ENCODE assay signal across 20 cellular contexts in genomic region chr3:158839966-158840365, GRCh38. TPM values are rescaled to one million over a fixed set of nuclear protein-coding genes. Genes with fewer than 3 reads are reported as not detected.
DNase-seq lines count a peak whose midpoint lies in the region; ATAC-seq, FAIRE-seq and TF ChIP-seq lines count a peak whose summit lies in the region.
"Had no signal": no experiment of that assay in that cellular context is flagged by ENCODE, and none has a peak within 500 bp of the region (broad histone marks: within the 10 kb centered on the region; RNA-seq: fewer than 3 reads in every experiment).

No MANE protein-coding gene starts in this region.

- CTCF ChIA-PET in activated CD4-positive, alpha-beta T cell treated with anti-CD3 and anti-CD28 coated beads, Interleukin-2, amount 10 ng/mL, durations not matched to agents 7 days and 5 days (lab: Charles Lee), result interaction anchor here (0.9 to 1.8 kb wide), 2 partner anchors 196 to 420 kb away, joined by 3 to 5 read pairs; partner anchors contain the start of gene GFM1

- H4K8ac ChIP-seq in mesenchymal stem cell (ENCODE audit: low read length), result no peak overlapping the region

- H2AFZ ChIP-seq in mesenchymal stem cell (ENCODE audit: low read depth, low read length), result no peak overlapping the region
- H2AFZ ChIP-seq: GM23338 had no signal

- no peaks in the 10 kb centered on the region for H3K79me1 ChIP-seq in mesenchymal stem cell (replicated peaks; ENCODE audit: low read length, poor library complexity, severe bottlenecking)

- no peak overlapping the region for H2BK5ac ChIP-seq in mesenchymal stem cell (ENCODE audit: low read depth, low read length, poor library complexity, severe bottlenecking)

- H3K9me3 ChIP-seq in body of pancreas, result no peaks in the 10 kb centered on the region
- H3K9me3 ChIP-seq in pancreas, result no peaks in the 10 kb centered on the region
- H3K9me3 ChIP-seq in mesenchymal stem cell (ENCODE audit: control insufficient read depth, low read length), result no peaks in the 10 kb centered on the region
- H3K9me3 ChIP-seq: A549 had no signal

- no peak overlapping the region for H4K91ac ChIP-seq in mesenchymal stem cell (ENCODE audit: low read length)

- no peaks in the 10 kb centered on the region for H3K36me3 ChIP-seq in body of pancreas (replicated peaks in 1 of 2; ENCODE audit: insufficient read depth in 1 of 2, low read depth in 2 of 2)
- no peaks in the 10 kb centered on the region for H3K36me3 ChIP-seq in pancreas
- H3K36me3 ChIP-seq in mesenchymal stem cell (ENCODE audit: control insufficient read depth in 1 of 2, insufficient read depth in 2 of 2, low read depth in 1 of 2, low read length in 2 of 2), result no peaks in the 10 kb centered on the region

- no peak overlapping the region for H2AK5ac ChIP-seq in mesenchymal stem cell (ENCODE audit: low read length, severe bottlenecking)

- H3K36me3 Mint-ChIP-seq in activated CD4-positive, alpha-beta T cell treated with anti-CD3 and anti-CD28 coated beads, Interleukin-2, amount 10 ng/mL, durations not matched to agents 24 days and 14 days (ENCODE audit: low read depth), result no peaks in the 10 kb centered on the region
- no peaks in the 10 kb centered on the region for H3K36me3 Mint-ChIP-seq in activated CD4-positive, alpha-beta T cell treated with anti-CD3 and anti-CD28 coated beads, Interleukin-2, amount 10 ng/mL, durations not matched to agents 7 days and 5 days (ENCODE audit: low read depth)
- H3K36me3 Mint-ChIP-seq: CD4-positive, alpha-beta memory T cell had no signal

- no peak overlapping the region for H2BK15ac ChIP-seq in mesenchymal stem cell (ENCODE audit: low read depth, poor library complexity, severe bottlenecking)

- ATAC-seq in body of pancreas (peak; percentile 53), pancreas (peak in 3 of 4 donors; percentile 54 to 72 (median 58)), HG02642 (IDR thresholded peaks at IDR 0.05; ENCODE audit: poor library complexity, unreplicated experiment) (no peak)
- ATAC-seq: A549, GM23338 had no signal

- H3K14ac ChIP-seq in mesenchymal stem cell (ENCODE audit: low read length in 2 of 2), result no peak overlapping the region

- H3K4me1 ChIP-seq in body of pancreas (peaks cover 7% of the 10 kb centered on the region), pancreas (peaks cover 0 to 5% (median 4%) of the 10 kb centered on the region in 3 donors), mesenchymal stem cell (ENCODE audit: control insufficient read depth, insufficient read depth, low read depth, low read length) (no peaks in the 10 kb centered on the region)
- H3K4me1 ChIP-seq: A549 had no signal

- H3K4me3 ChIP-seq in body of pancreas (no peak overlapping the region), pancreas (no peak overlapping the region), mesenchymal stem cell (ENCODE audit: insufficient read depth in 1 of 2, low read depth in 1 of 2, low read length in 2 of 2) (no peak overlapping the region)
- H3K4me3 ChIP-seq: A549, GM23338 had no signal

- TF ChIP-seq CTCF in body of pancreas (IDR thresholded peaks at IDR 0.05) (no peak), pancreas (IDR thresholded peaks at IDR 0.05) (no peak)

- H2BK12ac ChIP-seq in mesenchymal stem cell (ENCODE audit: low read length in 2 of 2), result no peak overlapping the region

- H3K23ac ChIP-seq in mesenchymal stem cell (ENCODE audit: low read length in 2 of 2), result no peak overlapping the region

- no peak overlapping the region for H2BK120ac ChIP-seq in mesenchymal stem cell (ENCODE audit: low read depth, low read length)

- H3K9me3 Mint-ChIP-seq in activated CD4-positive, alpha-beta T cell treated with anti-CD3 and anti-CD28 coated beads, Interleukin-2, amount 10 ng/mL, durations not matched to agents 24 days and 14 days, result no peaks in the 10 kb centered on the region
- no peaks in the 10 kb centered on the region for H3K9me3 Mint-ChIP-seq in activated CD4-positive, alpha-beta T cell treated with anti-CD3 and anti-CD28 coated beads, Interleukin-2, amount 10 ng/mL, durations not matched to agents 7 days and 5 days
- H3K9me3 Mint-ChIP-seq: CD14-positive monocyte; CD4-positive, alpha-beta memory T cell; GM23338 had no signal

- no peaks in the 10 kb centered on the region for H3K27me3 Mint-ChIP-seq in activated CD4-positive, alpha-beta T cell treated with anti-CD3 and anti-CD28 coated beads, Interleukin-2, amount 10 ng/mL, durations not matched to agents 24 days and 14 days
- H3K27me3 Mint-ChIP-seq in activated CD4-positive, alpha-beta T cell treated with anti-CD3 and anti-CD28 coated beads, Interleukin-2, amount 10 ng/mL, durations not matched to agents 7 days and 5 days, result no peaks in the 10 kb centered on the region
- H3K27me3 Mint-ChIP-seq: CD4-positive, alpha-beta memory T cell had no signal

- no peak overlapping the region for H3K4me3 Mint-ChIP-seq in activated CD4-positive, alpha-beta T cell treated with anti-CD3 and anti-CD28 coated beads, Interleukin-2, amount 10 ng/mL, durations not matched to agents 24 days and 14 days
- no peak overlapping the region for H3K4me3 Mint-ChIP-seq in activated CD4-positive, alpha-beta T cell treated with anti-CD3 and anti-CD28 coated beads, Interleukin-2, amount 10 ng/mL, durations not matched to agents 7 days and 5 days
- H3K4me3 Mint-ChIP-seq: CD14-positive monocyte; CD4-positive, alpha-beta memory T cell; GM23338 had no signal

- peak; percentile 48 for DNase-seq in activated CD4-positive, alpha-beta T cell treated with anti-CD3 and anti-CD28 coated beads, Interleukin-2, amount 10 ng/mL, durations not matched to agents 24 days and 14 days
- DNase-seq in activated CD4-positive, alpha-beta T cell treated with anti-CD3 and anti-CD28 coated beads, Interleukin-2, amount 10 ng/mL, durations not matched to agents 7 days and 5 days, result no peak
- DNase-seq in body of pancreas (peak in 2 of 4 donors; percentile 23 to 39), pancreas (no peak), mesenchymal stem cell (no peak)
- DNase-seq in effector CD4-positive, alpha-beta T cell, result no peak
- DNase-seq: AML-193; CD4-positive, alpha-beta memory T cell; DMS153; DMS79; GDM1; HCEC 1CT had no signal

- no peak overlapping the region for H3K27ac ChIP-seq in body of pancreas
- no peak overlapping the region for H3K27ac ChIP-seq in pancreas
- H3K27ac ChIP-seq in mesenchymal stem cell (ENCODE audit: low read length, poor library complexity, severe bottlenecking), result no peak overlapping the region
- H3K27ac ChIP-seq: 22Rv1, A549 had no signal

- POLR2A ChIA-PET in activated CD4-positive, alpha-beta T cell treated with anti-CD3 and anti-CD28 coated beads, Interleukin-2, amount 10 ng/mL, durations not matched to agents 7 days and 5 days (lab: Charles Lee), result no interaction called here

- H3K9ac ChIP-seq in mesenchymal stem cell (ENCODE audit: low read length), result no peak overlapping the region

- no peak for FAIRE-seq in pancreas (lab: Jason Lieb, UNC)
- FAIRE-seq: A549, GM12892, H54, HTR-8/SVneo had no signal

- TF ChIP-seq POLR2A in body of pancreas (IDR thresholded peaks at IDR 0.05), result no peak

- H3K27ac Mint-ChIP-seq in activated CD4-positive, alpha-beta T cell treated with anti-CD3 and anti-CD28 coated beads, Interleukin-2, amount 10 ng/mL, durations not matched to agents 24 days and 14 days, result no peak overlapping the region
- H3K27ac Mint-ChIP-seq in activated CD4-positive, alpha-beta T cell treated with anti-CD3 and anti-CD28 coated beads, Interleukin-2, amount 10 ng/mL, durations not matched to agents 7 days and 5 days, result no peak overlapping the region
- H3K27ac Mint-ChIP-seq: CD14-positive monocyte; CD4-positive, alpha-beta memory T cell; GM23338 had no signal

- H3K4me1 Mint-ChIP-seq in activated CD4-positive, alpha-beta T cell treated with anti-CD3 and anti-CD28 coated beads, Interleukin-2, amount 10 ng/mL, durations not matched to agents 24 days and 14 days, result no peaks in the 10 kb centered on the region
- peaks cover 3% of the 10 kb centered on the region for H3K4me1 Mint-ChIP-seq in activated CD4-positive, alpha-beta T cell treated with anti-CD3 and anti-CD28 coated beads, Interleukin-2, amount 10 ng/mL, durations not matched to agents 7 days and 5 days
- H3K4me1 Mint-ChIP-seq: CD14-positive monocyte; CD4-positive, alpha-beta memory T cell; GM23338 had no signal

- 47 to 49% methylated on average over 6 of the region's 6 CpGs for WGBS in body of pancreas, 2 donors
- 37 to 38% methylated on average over 6 of the region's 6 CpGs for WGBS in pancreas, 2 donors
- WGBS in mesenchymal stem cell, result over 99% methylated on average over 6 of the region's 6 CpGs

- H3K27me3 ChIP-seq in body of pancreas (no peaks in the 10 kb centered on the region), pancreas (no peaks in the 10 kb centered on the region), mesenchymal stem cell (ENCODE audit: control insufficient read depth in 1 of 2, insufficient read depth in 1 of 2, low read length in 2 of 2) (no peaks in the 10 kb centered on the region)

- H3K4ac ChIP-seq in mesenchymal stem cell (ENCODE audit: low read depth in 1 of 2, low read length in 2 of 2), result no peak overlapping the region

- H3K18ac ChIP-seq in mesenchymal stem cell (ENCODE audit: low read depth in 1 of 2, low read length in 2 of 2), result no peak overlapping the region

- H3K4me2 ChIP-seq in mesenchymal stem cell (ENCODE audit: low read length, poor library complexity, severe bottlenecking), result no peak overlapping the region
- H3K4me2 ChIP-seq: A549, GM23338 had no signal

- intact Hi-C loops in activated CD4-positive, alpha-beta T cell treated with anti-CD3 and anti-CD28 coated beads, Interleukin-2, amount 10 ng/mL, durations not matched to agents 24 days and 14 days (cut with micrococcal nuclease), result no loop called here
- intact Hi-C loops in body of pancreas (cut with DNase I) (no loop called here), pancreas (cut with DNase I) (loop anchor here in 2 of 3 donors (5.0 to 10.0 kb wide), 2 partner anchors 417 to 965 kb away; no protein-coding TSS in a partner anchor)

RNA-seq across cellular contexts. Expression of gene MFSD1, which starts 38.1 kb away (rescaled TPM):
- 20.4 and 23.2 TPM in 2 replicates for total RNA-seq in activated CD4-positive, alpha-beta T cell treated with anti-CD3 and anti-CD28 coated beads, Interleukin-2, amount 10 ng/mL, durations not matched to agents 24 days and 14 days
- 10 to 100 TPM; 25.1 to 30.5 TPM for total RNA-seq in activated CD4-positive, alpha-beta T cell treated with anti-CD3 and anti-CD28 coated beads, Interleukin-2, amount 10 ng/mL, durations not matched to agents 7 days and 5 days
- total RNA-seq in body of pancreas (10 to 100 TPM; 33.3 to 54.2 TPM), pancreas (10 to 100 TPM; 13.0 to 37.4 (median 22.6) TPM)
- 10 to 100 TPM in 1 of 2 donors, 1 to 10 TPM in 1; 8.9 to 27.2 TPM for polyA plus RNA-seq in pancreas
- 54.1 TPM for polyA plus RNA-seq in mesenchymal stem cell (2013, experiment 1 of 2)
- 57.1 TPM for polyA plus RNA-seq in mesenchymal stem cell (2013, experiment 2 of 2)

Comparison
In these comparisons a context has a peak if more than half of its experiments do, and no peak if none do; other contexts are left out.
1. intact Hi-C loops: an anchor here in pancreas (5.0 to 10.0 kb wide); none called in activated CD4-positive, alpha-beta T cell treated with anti-CD3 and anti-CD28 coated beads, Interleukin-2, amount 10 ng/mL, durations not matched to agents 24 days and 14 days and body of pancreas.